In genomic region chr2:3628800-3629199, GRCh38 we compare ENCODE assay signal across 1 cellular context.
TF ChIP-seq lines count a peak whose summit lies in the region.

No MANE protein-coding gene starts in this region.

TF ChIP-seq in GM23338, 12 proteins besides CTCF, POLR2A, EP300 and RAD21 (continued from another document):
- TF ChIP-seq ZNF462 (CRISPR knock-in tag; IDR thresholded peaks at IDR 0.05) = no peak
- no peak for TF ChIP-seq EZH2 (IDR thresholded peaks at IDR 0.05; ENCODE audit: low read depth, unreplicated experiment)
- TF ChIP-seq ETS1 (IDR thresholded peaks at IDR 0.05) = no peak
- no peak for TF ChIP-seq POLR2AphosphoS5 (IDR thresholded peaks at IDR 0.05; ENCODE audit: low read depth)
- TF ChIP-seq REST (IDR thresholded peaks at IDR 0.05; ENCODE audit: unreplicated experiment) = no peak
- no peak for TF ChIP-seq STAT1 (IDR thresholded peaks at IDR 0.05; ENCODE audit: unreplicated experiment)
- TF ChIP-seq JUNB (IDR thresholded peaks at IDR 0.05; ENCODE audit: unreplicated experiment) = no peak
- TF ChIP-seq EZH2phosphoT487 (IDR thresholded peaks at IDR 0.05; ENCODE audit: unreplicated experiment) = no peak
- no peak for TF ChIP-seq ZNF331 (CRISPR knock-in tag; IDR thresholded peaks at IDR 0.05; ENCODE audit: low read depth)
